In the genomic region with DNA sequence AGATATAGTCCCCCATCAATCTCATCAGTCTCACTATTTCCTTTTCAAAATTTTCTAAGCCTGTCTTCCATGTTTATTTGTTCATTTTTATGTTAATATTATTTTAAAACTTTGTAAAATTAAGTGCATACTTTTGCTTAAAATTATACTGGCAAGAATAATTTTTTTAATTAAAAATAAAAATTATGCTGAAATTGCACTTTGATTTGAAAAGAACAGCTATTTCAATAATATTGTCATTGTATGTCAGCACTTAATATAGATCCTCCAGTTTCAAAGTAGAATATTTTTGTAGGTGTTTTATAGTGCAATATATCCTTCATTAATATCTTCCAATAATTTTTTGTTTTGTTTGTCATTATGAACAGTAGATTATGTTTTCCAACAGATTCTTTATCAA, we compare ENCODE assay signal across 30 cellular contexts.
"Had no signal": no experiment of that assay in that cellular context is flagged by ENCODE, and none has a peak within 500 bp of the region (broad histone marks: within the 10 kb centered on the region; RNA-seq: fewer than 3 reads in every experiment).

No MANE protein-coding gene starts in this region.

- H3K4me3 ChIP-seq: ascending aorta, breast epithelium, cardiac muscle cell, colonic mucosa, gastrocnemius medialis, heart left ventricle had no signal

- DNase-seq: activated CD4-positive, alpha-beta memory T cell treated with anti-CD3 and anti-CD28 coated beads for 36 hours; activated CD4-positive, alpha-beta T cell treated with anti-CD3 and anti-CD28 coated beads for 36 hours; activated CD4-positive, alpha-beta T cell treated with anti-CD3 and anti-CD28 coated beads, Interleukin-2, amount 10 ng/mL, durations not matched to agents 24 days and 14 days; activated CD4-positive, CD25-positive, alpha-beta regulatory T cell; activated CD4-positive, CD25-positive, alpha-beta regulatory T cell treated with anti-CD3 and anti-CD28 coated beads, Interleukin-2, amount 50 U/mL, for 72 hours; activated CD8-positive, alpha-beta memory T cell treated with anti-CD3 and anti-CD28 coated beads, Interleukin-2, amount 50 U/mL, for 48 hours; activated CD8-positive, alpha-beta T cell treated with anti-CD3 and anti-CD28 coated beads, Interleukin-2, amount 10 ng/mL, durations not matched to agents 7 days and 5 days; activated effector memory CD4-positive, alpha-beta T cell treated with Interleukin-2 at 50 U/mL for 16 hours; activated gamma-delta T cell treated with Interleukin-2 at 50 U/mL for 16 hours; activated naive CD4-positive, alpha-beta T cell treated with Interleukin-2 at 50 U/mL for 16 hours; activated naive CD8-positive, alpha-beta T cell treated with anti-CD3 and anti-CD28 coated beads, Interleukin-2, amount 10 ng/mL, durations not matched to agents 7 days and 5 days; activated T-cell treated with anti-CD3 and anti-CD28 coated beads for 4 hours; activated T-cell treated with anti-CD3 and anti-CD28 coated beads, Interleukin-2, amount 50 U/mL, for 24 hours; central memory CD4-positive, alpha-beta T cell; cerebellar nuclear complex; colonic mucosa; effector CD8-positive, alpha-beta T cell; foreskin fibroblast; gastrocnemius medialis; glutamatergic neuron; heart left ventricle; T-helper 1 cell; T-helper 17 cell; T1000 had no signal

- H3K9me3 ChIP-seq: ascending aorta, breast epithelium, colonic mucosa, gastrocnemius medialis, heart left ventricle had no signal

- ATAC-seq: activated CD4-positive, alpha-beta T cell treated with anti-CD3 and anti-CD28 coated beads for 36 hours; activated CD8-positive, alpha-beta T cell treated with anti-CD3 and anti-CD28 coated beads, Interleukin-2, amount 10 ng/mL, durations not matched to agents 7 days and 5 days; activated naive CD4-positive, alpha-beta T cell treated with anti-CD3 and anti-CD28 coated beads, Interleukin-2, amount 50 U/mL, for 72 hours; activated T-helper 17 cell treated with anti-CD3 and anti-CD28 coated beads, Interleukin-2, amount 50 U/mL, for 72 hours; esophagus mucosa; gastrocnemius medialis; heart left ventricle; T-helper 17 cell had no signal

- H3K27ac ChIP-seq: ascending aorta, breast epithelium, cardiac muscle cell, colonic mucosa, gastrocnemius medialis, heart left ventricle had no signal

- H3K4me1 ChIP-seq: ascending aorta, breast epithelium, colonic mucosa, gastrocnemius medialis, heart left ventricle had no signal
